Comparison of ENCODE assay signal across 11 cellular contexts in the genomic region with DNA sequence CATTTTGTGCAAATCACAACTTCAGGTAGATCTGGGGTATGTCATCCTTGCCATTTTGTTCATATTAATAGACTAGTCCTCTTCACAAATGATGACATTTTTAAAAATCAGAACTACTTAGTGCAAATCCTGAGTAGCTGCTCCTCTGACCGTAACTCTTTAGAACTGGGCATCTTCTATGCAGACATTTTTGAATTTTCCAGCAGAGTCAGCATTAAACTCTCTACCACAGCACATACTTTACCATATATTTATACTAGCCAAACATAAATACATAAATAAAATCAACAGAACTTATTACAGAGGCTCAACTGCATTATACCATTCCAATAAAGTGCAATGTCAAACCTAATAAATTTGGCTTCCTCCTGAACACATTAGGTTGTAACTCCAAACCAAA. TPM values are rescaled to one million over a fixed set of nuclear protein-coding genes. Genes with fewer than 3 reads are reported as not detected.
"Had no signal": no experiment of that assay in that cellular context is flagged by ENCODE, and none has a peak within 500 bp of the region (broad histone marks: within the 10 kb centered on the region; RNA-seq: fewer than 3 reads in every experiment).

No MANE protein-coding gene starts in this region.

- FAIRE-seq: H1, H54 had no signal

- H3K4me2 ChIP-seq: GM23338 had no signal

- H3K9me3 ChIP-seq: HAP-1 had no signal

- H3K9ac ChIP-seq: GM23248 had no signal

- H3K4me3 ChIP-seq: GM23248, GM23338, HAP-1 had no signal

- H2AFZ ChIP-seq: GM23248, GM23338 had no signal

- DNase-seq: GM23248, GOT3, H7, H9, HCEC 1CT, HFFc6 had no signal

- H3K36me3 ChIP-seq: HAP-1 had no signal

- ATAC-seq: GM23338, HCT116 had no signal

- H3K27ac ChIP-seq: GM23248 had no signal

RNA-seq across cellular contexts. Expression of gene SLITRK2, which starts 4.5 kb away (rescaled TPM):
- total RNA-seq: GM23248, HFFc6 had no signal
- polyA plus RNA-seq: GM23248 had no signal
